In genomic region chr3:120622457-120622856, GRCh38 we compare ENCODE assay signal across 2 cellular contexts.
TF ChIP-seq lines count a peak whose summit lies in the region.

No MANE protein-coding gene starts in this region.

TF ChIP-seq in IMR-90, 13 proteins besides CTCF, POLR2A, EP300 and RAD21:
- TF ChIP-seq NFE2L2 (IDR thresholded peaks at IDR 0.05; ENCODE audit: low read depth, low read length) (no peak), RFX5 (IDR thresholded peaks at IDR 0.05; ENCODE audit: low read depth, low read length) (no peak), RCOR1 (IDR thresholded peaks at IDR 0.05; ENCODE audit: insufficient replicate concordance, low read length) (no peak), USF2 (IDR thresholded peaks at IDR 0.05; ENCODE audit: low read depth, low read length) (no peak), CEBPB (IDR thresholded peaks at IDR 0.05; ENCODE audit: low read depth, low read length) (no peak), FOS (IDR thresholded peaks at IDR 0.05; ENCODE audit: low read depth, low read length) (no peak), CHD1 (IDR thresholded peaks at IDR 0.05; ENCODE audit: low read depth, low read length) (no peak), MXI1 (IDR thresholded peaks at IDR 0.05; ENCODE audit: borderline replicate concordance, low read depth, low read length) (no peak), ELK1 (IDR thresholded peaks at IDR 0.05; ENCODE audit: borderline replicate concordance, low read depth, low read length) (no peak), BHLHE40 (IDR thresholded peaks at IDR 0.05; ENCODE audit: low read depth, low read length) (no peak)

TF ChIP-seq in K562, 482 proteins besides CTCF, POLR2A, EP300 and RAD21:
- TF ChIP-seq TSHZ1 (CRISPR knock-in tag; IDR thresholded peaks at IDR 0.05): no peak
- no peak for TF ChIP-seq ZNF444 (CRISPR knock-in tag; IDR thresholded peaks at IDR 0.05)
- TF ChIP-seq ETV5 (CRISPR knock-in tag; IDR thresholded peaks at IDR 0.05; ENCODE audit: low read depth): no peak
- TF ChIP-seq ZNF407 (IDR thresholded peaks at IDR 0.05; ENCODE audit: low read depth): no peak
- no peak for TF ChIP-seq KLF1 (tag; IDR thresholded peaks at IDR 0.05)
- no peak for TF ChIP-seq TCF3 (CRISPR knock-in tag; IDR thresholded peaks at IDR 0.05)
- TF ChIP-seq RUNX1 (IDR thresholded peaks at IDR 0.05; ENCODE audit: low read depth): no peak
- TF ChIP-seq MYBL2 (IDR thresholded peaks at IDR 0.05; ENCODE audit: low read depth): no peak
- TF ChIP-seq MYBL2 (CRISPR knock-in tag; IDR thresholded peaks at IDR 0.05; ENCODE audit: borderline replicate concordance): no peak
- TF ChIP-seq SAFB (IDR thresholded peaks at IDR 0.05; ENCODE audit: borderline replicate concordance, low read depth, low read length): no peak
